In genomic region chr11:129018991-129019390, GRCh38 we compare ENCODE assay signal across 1 cellular context.
TF ChIP-seq lines count a peak whose summit lies in the region.

No MANE protein-coding gene starts in this region.

TF ChIP-seq in H1, 55 proteins besides CTCF, POLR2A, EP300 and RAD21:
- no peak for TF ChIP-seq KDM4A (IDR thresholded peaks at IDR 0.05; ENCODE audit: low read depth, low read length, severe bottlenecking)
- no peak for TF ChIP-seq TAF1 (IDR thresholded peaks at IDR 0.05; ENCODE audit: low read depth, low read length)
- TF ChIP-seq BACH1 (IDR thresholded peaks at IDR 0.05; ENCODE audit: low read length): no peak
- no peak for TF ChIP-seq CHD2 (IDR thresholded peaks at IDR 0.05; ENCODE audit: low read length)
- no peak for TF ChIP-seq SIX5 (IDR thresholded peaks at IDR 0.05; ENCODE audit: low read depth, low read length)
- TF ChIP-seq FOSL1 (IDR thresholded peaks at IDR 0.05; ENCODE audit: insufficient read depth, low read depth, low read length): no peak
- TF ChIP-seq SP4 (IDR thresholded peaks at IDR 0.05; ENCODE audit: low read length): no peak
